ENCODE assay signal across 27 cellular contexts in the genomic region with DNA sequence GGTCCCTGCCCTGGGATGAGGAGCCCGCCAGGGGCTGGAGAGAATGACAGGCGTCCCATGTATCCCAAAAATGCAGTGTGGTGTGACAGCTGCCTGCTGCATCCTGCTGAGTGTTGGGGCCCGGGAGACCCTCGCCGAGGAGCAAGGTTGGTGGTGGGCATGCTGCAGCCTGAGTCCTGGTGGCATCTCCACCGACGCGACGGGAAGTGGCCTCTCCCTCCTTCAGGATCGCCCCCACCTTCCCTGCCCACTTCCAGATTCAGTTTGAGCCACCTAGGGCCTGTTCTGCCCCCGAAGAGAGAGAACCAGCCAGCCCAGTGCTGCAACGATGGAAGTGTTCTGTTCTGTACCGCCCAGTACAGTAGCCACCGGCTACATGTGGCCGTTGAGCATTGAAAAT.
"Had no signal": no experiment of that assay in that cellular context is flagged by ENCODE, and none has a peak within 500 bp of the region (broad histone marks: within the 10 kb centered on the region; RNA-seq: fewer than 3 reads in every experiment).

No MANE protein-coding gene starts in this region.

- H3K4me1 ChIP-seq: colonic mucosa had no signal

- DNase-seq: activated CD4-positive, alpha-beta memory T cell treated with anti-CD3 and anti-CD28 coated beads, Interleukin-2, amount 10 ng/mL, durations not matched to agents 7 days and 5 days; activated CD4-positive, alpha-beta T cell treated with anti-CD3 and anti-CD28 coated beads for 36 hours; activated CD4-positive, alpha-beta T cell treated with anti-CD3 and anti-CD28 coated beads, Interleukin-2, amount 10 ng/mL, durations not matched to agents 7 days and 5 days; activated CD4-positive, alpha-beta T cell treated with anti-CD3 and anti-CD28 coated beads, Interleukin-2, amount 50 U/mL, for 4 hours; activated CD4-positive, CD25-positive, alpha-beta regulatory T cell; activated CD4-positive, CD25-positive, alpha-beta regulatory T cell treated with anti-CD3 and anti-CD28 coated beads, Interleukin-2, amount 50 U/mL, for 72 hours; activated effector memory CD4-positive, alpha-beta T cell treated with Interleukin-2 at 50 U/mL for 16 hours; activated naive CD4-positive, alpha-beta T cell treated with anti-CD3 and anti-CD28 coated beads for 36 hours; activated naive CD8-positive, alpha-beta T cell treated with anti-CD3 and anti-CD28 coated beads for 36 hours; activated naive CD8-positive, alpha-beta T cell treated with anti-CD3 and anti-CD28 coated beads, Interleukin-2, amount 50 U/mL, for 24 hours; activated T-cell treated with anti-CD3 and anti-CD28 coated beads, Interleukin-2, amount 50 U/mL, for 4 hours; adrenal gland; amygdala; body of pancreas; caudate nucleus; colonic mucosa; effector CD8-positive, alpha-beta T cell; esophagus squamous epithelium; foreskin melanocyte; T-helper 1 cell; T-helper 17 cell; T1000 had no signal

- H3K27ac ChIP-seq: adrenal gland, body of pancreas, colonic mucosa, epithelial cell of prostate, esophagus squamous epithelium, gastroesophageal sphincter had no signal

- ATAC-seq: activated CD4-positive, alpha-beta T cell treated with anti-CD3 and anti-CD28 coated beads for 36 hours; activated naive CD8-positive, alpha-beta T cell treated with anti-CD3 and anti-CD28 coated beads, Interleukin-2, amount 50 U/mL, for 24 hours; activated T-cell treated with anti-CD3 and anti-CD28 coated beads, Interleukin-2, amount 50 U/mL, for 4 hours; activated T-helper 17 cell treated with anti-CD3 and anti-CD28 coated beads, Interleukin-2, amount 50 U/mL, for 72 hours; body of pancreas; gastroesophageal sphincter; T-helper 17 cell had no signal

- H3K4me3 ChIP-seq: adrenal gland, body of pancreas, colonic mucosa, esophagus squamous epithelium, gastroesophageal sphincter had no signal

- H3K36me3 ChIP-seq: adrenal gland, colonic mucosa, gastroesophageal sphincter had no signal

- H3K27me3 ChIP-seq: adrenal gland, body of pancreas, colonic mucosa, esophagus squamous epithelium, gastroesophageal sphincter had no signal

- FAIRE-seq: endometrium, endothelial cell of umbilical vein had no signal

- H3K9me3 ChIP-seq: adrenal gland, body of pancreas, colonic mucosa, esophagus squamous epithelium, gastroesophageal sphincter had no signal
